ENCODE assay signal across 8 cellular contexts in genomic region chr5:133612021-133612860, GRCh38. TPM values are rescaled to one million over a fixed set of nuclear protein-coding genes. Genes with fewer than 3 reads are reported as not detected.
A peak's percentile ranks its signal among the peaks of the same experiment; 100 is the strongest.
DNase-seq lines count a peak whose midpoint lies in the region; ATAC-seq and TF ChIP-seq lines count a peak whose summit lies in the region.

Gene FSTL4, minus strand, starts transcription at chr5:133612541.

- ATAC-seq in HG03025 (IDR thresholded peaks at IDR 0.05; ENCODE audit: low FRiP score, unreplicated experiment): no peak

- peak; percentile 45 for TF ChIP-seq CTCF in LNCaP clone FGC (IDR thresholded peaks at IDR 0.05; ENCODE audit: control insufficient read depth, extremely low read depth, insufficient read depth)
- no peak for TF ChIP-seq CTCF in right atrium auricular region (IDR thresholded peaks at IDR 0.05)

- H3K4me1 Mint-ChIP-seq in CD8-positive, alpha-beta memory T cell: peaks cover 14 to 18% (median 15%) of the 10 kb centered on the region in 3 donors

- H3K36me3 Mint-ChIP-seq in CD8-positive, alpha-beta memory T cell: no peaks in the 10 kb centered on the region

- no peaks in the 10 kb centered on the region for H3K9me3 ChIP-seq in CD8-positive, alpha-beta memory T cell (ENCODE audit: low read length)
- no peaks in the 10 kb centered on the region for H3K9me3 ChIP-seq in right atrium auricular region

- H3K4me3 ChIP-seq in CD8-positive, alpha-beta memory T cell (ENCODE audit: low read length): peak within 1 kb of the TSS; percentile 32
- H3K4me3 ChIP-seq in LNCaP clone FGC (ENCODE audit: low read depth, low read length) (peak within 1 kb of the TSS; percentile 36), right atrium auricular region (peak within 1 kb of the TSS; percentile 18 to 45)

- H3K27me3 Mint-ChIP-seq in CD8-positive, alpha-beta memory T cell: peaks cover 28 to 70% of the 10 kb centered on the region in 2 donors

- peak within 1 kb of the TSS; percentile 44 to 79 (median 76) for H3K4me3 Mint-ChIP-seq in CD8-positive, alpha-beta memory T cell

- H3K27ac ChIP-seq in CD8-positive, alpha-beta memory T cell (ENCODE audit: low read depth, low read length): no peak within 1 kb of the TSS
- H3K27ac ChIP-seq in right atrium auricular region: no peak within 1 kb of the TSS

- DNase-seq in CD8-positive, alpha-beta memory T cell: peak in 1 of 5 donors; percentile 22
- DNase-seq in LNCaP clone FGC (ENCODE audit: low read depth): no peak
- peak; percentile 57 for DNase-seq in activated CD8-positive, alpha-beta memory T cell treated with anti-CD3 and anti-CD28 coated beads, Interleukin-2, amount 50 U/mL, for 48 hours
- no peak for DNase-seq in right atrium auricular region (ENCODE audit: low spot score)
- DNase-seq in retina: peak; percentile 67
- DNase-seq in GF-D8 (lab: John Stamatoyannopoulos, UW): no peak
- DNase-seq in SIG-M5 treated with dmso at 0.1 percent for 504 hours (lab: John Stamatoyannopoulos, UW; ENCODE audit: unreplicated experiment): no peak

- peaks cover 26% of the 10 kb centered on the region for H3K27me3 ChIP-seq in CD8-positive, alpha-beta memory T cell (ENCODE audit: insufficient read depth, low read length, poor library complexity, severe bottlenecking)
- H3K27me3 ChIP-seq in right atrium auricular region: peaks cover 3 to 17% of the 10 kb centered on the region in 2 donors

- H3K36me3 ChIP-seq in CD8-positive, alpha-beta memory T cell (ENCODE audit: insufficient read depth, low read length): no peaks in the 10 kb centered on the region
- H3K36me3 ChIP-seq in right atrium auricular region: no peaks in the 10 kb centered on the region

- H3K27ac Mint-ChIP-seq in CD8-positive, alpha-beta memory T cell: no peak within 1 kb of the TSS

- H3K9me3 Mint-ChIP-seq in CD8-positive, alpha-beta memory T cell: no peaks in the 10 kb centered on the region

- POLR2A ChIA-PET in CD8-positive, alpha-beta memory T cell (lab: Charles Lee): no interaction called here

- H3K4me1 ChIP-seq in CD8-positive, alpha-beta memory T cell (ENCODE audit: insufficient read depth, low read length): no peaks in the 10 kb centered on the region
- H3K4me1 ChIP-seq in right atrium auricular region: peaks cover 0 to 29% of the 10 kb centered on the region in 2 donors

- CTCF ChIA-PET in CD8-positive, alpha-beta memory T cell (lab: Charles Lee): no interaction called here

RNA-seq across cellular contexts. Expression of gene FSTL4, which starts in this region (rescaled TPM):
- under 1 TPM in 1 of 2 experiments, not detected in 1; 0.33 TPM for total RNA-seq in CD8-positive, alpha-beta memory T cell
- polyA plus RNA-seq in CD8-positive, alpha-beta memory T cell: not detected
- not detected for total RNA-seq in right atrium auricular region

Comparison
In these comparisons a context has a peak if more than half of its experiments do, and no peak if none do; other contexts are left out.
1. DNase-seq: peak in activated CD8-positive, alpha-beta memory T cell treated with anti-CD3 and anti-CD28 coated beads, Interleukin-2, amount 50 U/mL, for 48 hours (single experiment) and retina (single experiment); none in LNCaP clone FGC (single experiment), right atrium auricular region (single experiment), GF-D8 (single experiment) and SIG-M5 treated with dmso at 0.1 percent for 504 hours (single experiment).
2. Peak in every context shown above with its lines, with median percentiles within 50 percentile points of each other: H3K4me3 ChIP-seq.